In the genomic region with DNA sequence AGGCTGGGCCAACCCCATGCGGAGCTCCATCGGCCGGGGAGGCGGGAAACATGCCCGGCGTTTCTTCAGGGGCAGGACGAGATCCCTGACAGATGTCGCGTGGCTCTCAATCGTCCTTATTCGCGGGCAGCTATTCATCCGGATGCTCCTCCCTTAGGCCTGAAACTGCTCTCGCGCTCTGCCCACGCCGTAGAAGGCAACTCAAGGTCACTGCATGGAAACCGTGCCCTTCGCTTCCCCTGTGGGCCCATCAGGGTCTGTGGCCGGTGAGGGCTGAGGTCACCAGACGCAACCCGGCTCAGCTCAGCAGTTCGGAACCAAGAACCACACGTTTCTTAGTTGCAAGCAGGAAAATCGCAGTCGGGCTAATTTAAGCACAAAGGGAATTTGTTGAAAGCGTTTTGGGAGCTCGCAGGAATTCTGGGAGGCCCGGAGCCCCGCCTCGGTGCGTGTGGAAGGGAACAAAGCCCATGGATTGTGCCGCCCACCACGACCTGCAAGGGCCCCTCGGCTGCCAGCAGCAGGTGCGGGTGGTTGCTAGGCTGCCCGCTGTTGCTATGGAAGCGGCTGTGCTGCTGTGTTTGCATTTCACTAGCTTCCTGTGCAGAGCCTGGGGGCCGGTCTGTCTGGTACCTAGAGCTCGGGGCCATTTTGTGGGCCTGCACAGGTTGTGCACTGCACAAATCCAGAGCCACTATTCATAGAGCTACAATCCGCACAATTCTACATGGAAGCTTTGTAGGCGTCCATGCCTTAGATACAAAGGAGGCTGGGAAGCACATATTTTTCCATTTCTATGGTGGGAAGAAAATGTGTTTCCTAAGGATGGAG, we compare ENCODE assay signal across 1 cellular context.
A peak's percentile ranks its signal among the peaks of the same experiment; 100 is the strongest.
TF ChIP-seq lines count a peak whose summit lies in the region.

No MANE protein-coding gene starts in this region.

TF ChIP-seq in HepG2, 621 proteins besides CTCF, POLR2A, EP300 and RAD21 (continued from another document and continues in another):
- TF ChIP-seq, protein P1, sequence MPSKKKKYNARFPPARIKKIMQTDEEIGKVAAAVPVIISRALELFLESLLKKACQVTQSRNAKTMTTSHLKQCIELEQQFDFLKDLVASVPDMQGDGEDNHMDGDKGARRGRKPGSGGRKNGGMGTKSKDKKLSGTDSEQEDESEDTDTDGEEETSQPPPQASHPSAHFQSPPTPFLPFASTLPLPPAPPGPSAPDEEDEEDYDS (CRISPR knock-in tag; IDR thresholded peaks at IDR 0.05), result no peak
- TF ChIP-seq, protein P2, sequence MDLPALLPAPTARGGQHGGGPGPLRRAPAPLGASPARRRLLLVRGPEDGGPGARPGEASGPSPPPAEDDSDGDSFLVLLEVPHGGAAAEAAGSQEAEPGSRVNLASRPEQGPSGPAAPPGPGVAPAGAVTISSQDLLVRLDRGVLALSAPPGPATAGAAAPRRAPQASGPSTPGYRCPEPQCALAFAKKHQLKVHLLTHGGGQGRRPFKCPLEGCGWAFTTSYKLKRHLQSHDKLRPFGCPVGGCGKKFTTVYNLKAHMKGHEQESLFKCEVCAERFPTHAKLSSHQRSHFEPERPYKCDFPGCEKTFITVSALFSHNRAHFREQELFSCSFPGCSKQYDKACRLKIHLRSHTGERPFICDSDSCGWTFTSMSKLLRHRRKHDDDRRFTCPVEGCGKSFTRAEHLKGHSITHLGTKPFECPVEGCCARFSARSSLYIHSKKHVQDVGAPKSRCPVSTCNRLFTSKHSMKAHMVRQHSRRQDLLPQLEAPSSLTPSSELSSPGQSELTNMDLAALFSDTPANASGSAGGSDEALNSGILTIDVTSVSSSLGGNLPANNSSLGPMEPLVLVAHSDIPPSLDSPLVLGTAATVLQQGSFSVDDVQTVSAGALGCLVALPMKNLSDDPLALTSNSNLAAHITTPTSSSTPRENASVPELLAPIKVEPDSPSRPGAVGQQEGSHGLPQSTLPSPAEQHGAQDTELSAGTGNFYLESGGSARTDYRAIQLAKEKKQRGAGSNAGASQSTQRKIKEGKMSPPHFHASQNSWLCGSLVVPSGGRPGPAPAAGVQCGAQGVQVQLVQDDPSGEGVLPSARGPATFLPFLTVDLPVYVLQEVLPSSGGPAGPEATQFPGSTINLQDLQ (CRISPR knock-in tag; IDR thresholded peaks at IDR 0.05), result peak; percentile 64; the same call in 1 of the 2 replicates
- TF ChIP-seq HES4 (CRISPR knock-in tag; IDR thresholded peaks at IDR 0.05; ENCODE audit: borderline replicate concordance) (no peak), YEATS2 (CRISPR knock-in tag; IDR thresholded peaks at IDR 0.05; ENCODE audit: borderline replicate concordance) (0 out of 2 replicates have a peak, but pooled peaks have one; percentile 25), ZNF33B (CRISPR knock-in tag; IDR thresholded peaks at IDR 0.05) (0 out of 2 replicates have a peak, but pooled peaks have one; percentile 66), ZSCAN12 (CRISPR knock-in tag; IDR thresholded peaks at IDR 0.05) (no peak), ZNF713 (CRISPR knock-in tag; IDR thresholded peaks at IDR 0.05) (no peak), PCBP1 (IDR thresholded peaks at IDR 0.05; ENCODE audit: borderline replicate concordance, low read depth, low read length) (no peak), RELA (CRISPR knock-in tag; IDR thresholded peaks at IDR 0.05) (0 out of 2 replicates have a peak, but pooled peaks have one; percentile 42), ZNF564 (CRISPR knock-in tag; IDR thresholded peaks at IDR 0.05) (peak; percentile 73; the same call in 1 of the 2 replicates), ZNF572 (CRISPR knock-in tag; IDR thresholded peaks at IDR 0.05) (no peak; the same call in 1 of the 2 replicates), CBX1 (IDR thresholded peaks at IDR 0.05; ENCODE audit: low read depth) (no peak), SNAI1 (CRISPR knock-in tag; IDR thresholded peaks at IDR 0.05; ENCODE audit: borderline replicate concordance) (no peak; the same call in 1 of the 2 replicates), KLF6 (CRISPR knock-in tag; IDR thresholded peaks at IDR 0.05) (no peak), CCDC6 (CRISPR knock-in tag; IDR thresholded peaks at IDR 0.05) (no peak), ZNF577 (CRISPR knock-in tag; IDR thresholded peaks at IDR 0.05; ENCODE audit: borderline replicate concordance, low read depth) (no peak), TBL1XR1 (IDR thresholded peaks at IDR 0.05; ENCODE audit: borderline replicate concordance, low read length, partially characterized antibody) (peak; percentile 20), JARID2 (CRISPR knock-in tag; IDR thresholded peaks at IDR 0.05; ENCODE audit: insufficient replicate concordance) (peak; percentile 53), NFE2L1 (CRISPR knock-in tag; IDR thresholded peaks at IDR 0.05; ENCODE audit: borderline replicate concordance) (no peak), ZNF232 (CRISPR knock-in tag; IDR thresholded peaks at IDR 0.05; ENCODE audit: borderline replicate concordance) (peak; percentile 49; the same call in 1 of the 2 replicates), HOXA5 (CRISPR knock-in tag; IDR thresholded peaks at IDR 0.05) (no peak)
- TF ChIP-seq, protein P3, sequence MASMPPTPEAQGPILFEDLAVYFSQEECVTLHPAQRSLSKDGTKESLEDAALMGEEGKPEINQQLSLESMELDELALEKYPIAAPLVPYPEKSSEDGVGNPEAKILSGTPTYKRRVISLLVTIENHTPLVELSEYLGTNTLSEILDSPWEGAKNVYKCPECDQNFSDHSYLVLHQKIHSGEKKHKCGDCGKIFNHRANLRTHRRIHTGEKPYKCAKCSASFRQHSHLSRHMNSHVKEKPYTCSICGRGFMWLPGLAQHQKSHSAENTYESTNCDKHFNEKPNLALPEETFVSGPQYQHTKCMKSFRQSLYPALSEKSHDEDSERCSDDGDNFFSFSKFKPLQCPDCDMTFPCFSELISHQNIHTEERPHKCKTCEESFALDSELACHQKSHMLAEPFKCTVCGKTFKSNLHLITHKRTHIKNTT (CRISPR knock-in tag; IDR thresholded peaks at IDR 0.05), result no peak
- TF ChIP-seq, protein P4, sequence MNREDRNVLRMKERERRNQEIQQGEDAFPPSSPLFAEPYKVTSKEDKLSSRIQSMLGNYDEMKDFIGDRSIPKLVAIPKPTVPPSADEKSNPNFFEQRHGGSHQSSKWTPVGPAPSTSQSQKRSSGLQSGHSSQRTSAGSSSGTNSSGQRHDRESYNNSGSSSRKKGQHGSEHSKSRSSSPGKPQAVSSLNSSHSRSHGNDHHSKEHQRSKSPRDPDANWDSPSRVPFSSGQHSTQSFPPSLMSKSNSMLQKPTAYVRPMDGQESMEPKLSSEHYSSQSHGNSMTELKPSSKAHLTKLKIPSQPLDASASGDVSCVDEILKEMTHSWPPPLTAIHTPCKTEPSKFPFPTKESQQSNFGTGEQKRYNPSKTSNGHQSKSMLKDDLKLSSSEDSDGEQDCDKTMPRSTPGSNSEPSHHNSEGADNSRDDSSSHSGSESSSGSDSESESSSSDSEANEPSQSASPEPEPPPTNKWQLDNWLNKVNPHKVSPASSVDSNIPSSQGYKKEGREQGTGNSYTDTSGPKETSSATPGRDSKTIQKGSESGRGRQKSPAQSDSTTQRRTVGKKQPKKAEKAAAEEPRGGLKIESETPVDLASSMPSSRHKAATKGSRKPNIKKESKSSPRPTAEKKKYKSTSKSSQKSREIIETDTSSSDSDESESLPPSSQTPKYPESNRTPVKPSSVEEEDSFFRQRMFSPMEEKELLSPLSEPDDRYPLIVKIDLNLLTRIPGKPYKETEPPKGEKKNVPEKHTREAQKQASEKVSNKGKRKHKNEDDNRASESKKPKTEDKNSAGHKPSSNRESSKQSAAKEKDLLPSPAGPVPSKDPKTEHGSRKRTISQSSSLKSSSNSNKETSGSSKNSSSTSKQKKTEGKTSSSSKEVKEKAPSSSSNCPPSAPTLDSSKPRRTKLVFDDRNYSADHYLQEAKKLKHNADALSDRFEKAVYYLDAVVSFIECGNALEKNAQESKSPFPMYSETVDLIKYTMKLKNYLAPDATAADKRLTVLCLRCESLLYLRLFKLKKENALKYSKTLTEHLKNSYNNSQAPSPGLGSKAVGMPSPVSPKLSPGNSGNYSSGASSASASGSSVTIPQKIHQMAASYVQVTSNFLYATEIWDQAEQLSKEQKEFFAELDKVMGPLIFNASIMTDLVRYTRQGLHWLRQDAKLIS (CRISPR knock-in tag; IDR thresholded peaks at IDR 0.05), result 0 out of 2 replicates have a peak, but pooled peaks have one; percentile 26
- TF ChIP-seq, protein P5, sequence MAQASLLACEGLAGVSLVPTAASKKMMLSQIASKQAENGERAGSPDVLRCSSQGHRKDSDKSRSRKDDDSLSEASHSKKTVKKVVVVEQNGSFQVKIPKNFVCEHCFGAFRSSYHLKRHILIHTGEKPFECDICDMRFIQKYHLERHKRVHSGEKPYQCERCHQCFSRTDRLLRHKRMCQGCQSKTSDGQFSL (CRISPR knock-in tag; IDR thresholded peaks at IDR 0.05), result peak; percentile 54; the same call in 1 of the 2 replicates
- TF ChIP-seq, protein P6, sequence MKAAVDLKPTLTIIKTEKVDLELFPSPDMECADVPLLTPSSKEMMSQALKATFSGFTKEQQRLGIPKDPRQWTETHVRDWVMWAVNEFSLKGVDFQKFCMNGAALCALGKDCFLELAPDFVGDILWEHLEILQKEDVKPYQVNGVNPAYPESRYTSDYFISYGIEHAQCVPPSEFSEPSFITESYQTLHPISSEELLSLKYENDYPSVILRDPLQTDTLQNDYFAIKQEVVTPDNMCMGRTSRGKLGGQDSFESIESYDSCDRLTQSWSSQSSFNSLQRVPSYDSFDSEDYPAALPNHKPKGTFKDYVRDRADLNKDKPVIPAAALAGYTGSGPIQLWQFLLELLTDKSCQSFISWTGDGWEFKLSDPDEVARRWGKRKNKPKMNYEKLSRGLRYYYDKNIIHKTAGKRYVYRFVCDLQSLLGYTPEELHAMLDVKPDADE (CRISPR knock-in tag; IDR thresholded peaks at IDR 0.05), result no peak; the same call in 1 of the 2 replicates
- TF ChIP-seq, protein P7, sequence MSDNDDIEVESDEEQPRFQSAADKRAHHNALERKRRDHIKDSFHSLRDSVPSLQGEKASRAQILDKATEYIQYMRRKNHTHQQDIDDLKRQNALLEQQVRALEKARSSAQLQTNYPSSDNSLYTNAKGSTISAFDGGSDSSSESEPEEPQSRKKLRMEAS (IDR thresholded peaks at IDR 0.05), result peak; percentile 83
- TF ChIP-seq, protein P8, sequence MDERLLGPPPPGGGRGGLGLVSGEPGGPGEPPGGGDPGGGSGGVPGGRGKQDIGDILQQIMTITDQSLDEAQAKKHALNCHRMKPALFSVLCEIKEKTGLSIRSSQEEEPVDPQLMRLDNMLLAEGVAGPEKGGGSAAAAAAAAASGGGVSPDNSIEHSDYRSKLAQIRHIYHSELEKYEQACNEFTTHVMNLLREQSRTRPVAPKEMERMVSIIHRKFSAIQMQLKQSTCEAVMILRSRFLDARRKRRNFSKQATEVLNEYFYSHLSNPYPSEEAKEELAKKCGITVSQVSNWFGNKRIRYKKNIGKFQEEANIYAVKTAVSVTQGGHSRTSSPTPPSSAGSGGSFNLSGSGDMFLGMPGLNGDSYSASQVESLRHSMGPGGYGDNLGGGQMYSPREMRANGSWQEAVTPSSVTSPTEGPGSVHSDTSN (CRISPR knock-in tag; IDR thresholded peaks at IDR 0.05), result no peak
- TF ChIP-seq, protein P9, sequence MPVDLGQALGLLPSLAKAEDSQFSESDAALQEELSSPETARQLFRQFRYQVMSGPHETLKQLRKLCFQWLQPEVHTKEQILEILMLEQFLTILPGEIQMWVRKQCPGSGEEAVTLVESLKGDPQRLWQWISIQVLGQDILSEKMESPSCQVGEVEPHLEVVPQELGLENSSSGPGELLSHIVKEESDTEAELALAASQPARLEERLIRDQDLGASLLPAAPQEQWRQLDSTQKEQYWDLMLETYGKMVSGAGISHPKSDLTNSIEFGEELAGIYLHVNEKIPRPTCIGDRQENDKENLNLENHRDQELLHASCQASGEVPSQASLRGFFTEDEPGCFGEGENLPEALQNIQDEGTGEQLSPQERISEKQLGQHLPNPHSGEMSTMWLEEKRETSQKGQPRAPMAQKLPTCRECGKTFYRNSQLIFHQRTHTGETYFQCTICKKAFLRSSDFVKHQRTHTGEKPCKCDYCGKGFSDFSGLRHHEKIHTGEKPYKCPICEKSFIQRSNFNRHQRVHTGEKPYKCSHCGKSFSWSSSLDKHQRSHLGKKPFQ (CRISPR knock-in tag; IDR thresholded peaks at IDR 0.05; ENCODE audit: insufficient replicate concordance), result no peak
- TF ChIP-seq, protein P10, sequence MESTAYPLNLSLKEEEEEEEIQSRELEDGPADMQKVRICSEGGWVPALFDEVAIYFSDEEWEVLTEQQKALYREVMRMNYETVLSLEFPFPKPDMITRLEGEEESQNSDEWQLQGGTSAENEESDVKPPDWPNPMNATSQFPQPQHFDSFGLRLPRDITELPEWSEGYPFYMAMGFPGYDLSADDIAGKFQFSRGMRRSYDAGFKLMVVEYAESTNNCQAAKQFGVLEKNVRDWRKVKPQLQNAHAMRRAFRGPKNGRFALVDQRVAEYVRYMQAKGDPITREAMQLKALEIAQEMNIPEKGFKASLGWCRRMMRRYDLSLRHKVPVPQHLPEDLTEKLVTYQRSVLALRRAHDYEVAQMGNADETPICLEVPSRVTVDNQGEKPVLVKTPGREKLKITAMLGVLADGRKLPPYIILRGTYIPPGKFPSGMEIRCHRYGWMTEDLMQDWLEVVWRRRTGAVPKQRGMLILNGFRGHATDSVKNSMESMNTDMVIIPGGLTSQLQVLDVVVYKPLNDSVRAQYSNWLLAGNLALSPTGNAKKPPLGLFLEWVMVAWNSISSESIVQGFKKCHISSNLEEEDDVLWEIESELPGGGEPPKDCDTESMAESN (CRISPR knock-in tag; conservative IDR thresholded peaks at IDR 0.05), result peak; percentile 44; the same call in 1 of the 2 replicates
